In the genomic region with DNA sequence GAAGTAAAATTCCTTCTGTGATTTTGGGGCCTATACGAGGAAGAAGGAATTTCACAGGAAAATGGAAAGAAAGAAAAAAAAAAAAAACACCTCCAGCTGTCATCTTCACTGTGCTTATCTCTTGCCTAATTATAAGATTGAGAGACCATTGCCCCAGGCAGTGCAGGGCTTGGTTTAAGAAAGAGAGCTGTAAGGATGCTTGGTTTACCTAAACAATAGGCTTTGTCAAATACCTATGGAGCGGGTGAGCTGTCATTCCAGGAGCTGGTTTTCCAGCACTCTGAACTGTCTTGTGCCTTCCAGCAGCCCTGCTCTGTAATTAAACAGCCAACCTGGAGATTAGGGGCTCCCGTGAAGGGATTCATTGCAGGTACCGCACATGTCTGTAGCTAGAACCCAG, we compare ENCODE assay signal across 24 cellular contexts.
DNase-seq lines count a peak whose midpoint lies in the region; ATAC-seq and TF ChIP-seq lines count a peak whose summit lies in the region.
"Had no signal": no experiment of that assay in that cellular context is flagged by ENCODE, and none has a peak within 500 bp of the region (broad histone marks: within the 10 kb centered on the region; RNA-seq: fewer than 3 reads in every experiment).

No MANE protein-coding gene starts in this region.

- H3K9me3 Mint-ChIP-seq in neural progenitor cell = no peaks in the 10 kb centered on the region
- H3K9me3 Mint-ChIP-seq in naive thymus-derived CD8-positive, alpha-beta T cell = no peaks in the 10 kb centered on the region
- H3K9me3 Mint-ChIP-seq: CD8-positive, alpha-beta T cell had no signal

- H3K4me2 ChIP-seq in neural progenitor cell = peak overlapping the region; percentile 28
- H3K4me2 ChIP-seq: A549, PC-9 had no signal

- H3K36me3 ChIP-seq in BE2C (no peaks in the 10 kb centered on the region), WERI-Rb-1 (no peaks in the 10 kb centered on the region), neural progenitor cell (no peaks in the 10 kb centered on the region)

- H3K79me2 ChIP-seq in neural progenitor cell (ENCODE audit: low read depth) = no peaks in the 10 kb centered on the region

- H3K27ac Mint-ChIP-seq in neural progenitor cell = no peak overlapping the region
- no peak overlapping the region for H3K27ac Mint-ChIP-seq in naive thymus-derived CD8-positive, alpha-beta T cell
- H3K27ac Mint-ChIP-seq: CD8-positive, alpha-beta T cell had no signal

- H2AFZ ChIP-seq in neural progenitor cell (replicated peaks) = no peak overlapping the region
- H2AFZ ChIP-seq: PC-9 had no signal

- peaks cover 12% of the 10 kb centered on the region for H3F3A ChIP-seq in neural progenitor cell (ENCODE audit: low read depth)

- peak; percentile 43 for DNase-seq in BE2C
- peak; percentile 85 for DNase-seq in ELF-1 (ENCODE audit: low read depth, low spot score)
- no peak for DNase-seq in WERI-Rb-1
- peak; percentile 74 for DNase-seq in neural progenitor cell (ENCODE audit: low spot score)
- DNase-seq in Ammon's horn (ENCODE audit: low spot score) = no peak
- DNase-seq in naive thymus-derived CD8-positive, alpha-beta T cell = no peak
- no peak for DNase-seq in NCI-H774 (lab: John Stamatoyannopoulos, UW)
- DNase-seq: AML-193; CD8-positive, alpha-beta T cell; DMS153; DND-41; NCI-H1092; NCI-H1417 treated with DMSO at 0.1 percent for 48 hours; NCI-H1694 treated with DMSO at 0.1 percent for 48 hours; NCI-H226; NCI-H510A; NCI-H82; NK-92 treated with Interleukin-12 subunit alpha and Interleukin-12 subunit beta, amount 100 ng/mL, for 24 hours; Right ventricle myocardium superior had no signal

- peaks cover 46% of the 10 kb centered on the region for H3K4me1 ChIP-seq in BE2C
- H3K4me1 ChIP-seq in neural progenitor cell = peaks cover 22% of the 10 kb centered on the region
- H3K4me1 ChIP-seq: A549 had no signal

- H3K4me3 Mint-ChIP-seq in neural progenitor cell = no peak overlapping the region
- no peak overlapping the region for H3K4me3 Mint-ChIP-seq in naive thymus-derived CD8-positive, alpha-beta T cell
- H3K4me3 Mint-ChIP-seq: CD8-positive, alpha-beta T cell had no signal

- H3K27me3 ChIP-seq in BE2C = no peaks in the 10 kb centered on the region
- H3K27me3 ChIP-seq in WERI-Rb-1 (ENCODE audit: insufficient read depth, low read depth, severe bottlenecking) = no peaks in the 10 kb centered on the region
- H3K27me3 ChIP-seq in neural progenitor cell = no peaks in the 10 kb centered on the region

- TF ChIP-seq CTCF in BE2C (IDR thresholded peaks at IDR 0.05; ENCODE audit: low read depth, low read length) = no peak
- no peak for TF ChIP-seq CTCF in WERI-Rb-1 (IDR thresholded peaks at IDR 0.05; ENCODE audit: low read depth, low read length)
- no peak for TF ChIP-seq CTCF in neural progenitor cell (IDR thresholded peaks at IDR 0.05)

- H3K27ac ChIP-seq in WERI-Rb-1 (peak overlapping the region; percentile 83), neural progenitor cell (no peak overlapping the region)
- H3K27ac ChIP-seq: A549, C4-2B, HL-60, PC-9 had no signal

- H3K9ac ChIP-seq in neural progenitor cell = no peak overlapping the region

- POLR2A ChIA-PET in naive thymus-derived CD8-positive, alpha-beta T cell (lab: Charles Lee) = no interaction called here

- H4K20me1 ChIP-seq in neural progenitor cell (ENCODE audit: low read depth) = no peaks in the 10 kb centered on the region

- H3K4me3 ChIP-seq in BE2C (ENCODE audit: low read depth, low read length) (no peak overlapping the region), WERI-Rb-1 (ENCODE audit: low read depth, low read length) (no peak overlapping the region), neural progenitor cell (no peak overlapping the region)
- H3K4me3 ChIP-seq: A549, PC-9 had no signal

- no peaks in the 10 kb centered on the region for H3K9me3 ChIP-seq in BE2C
- H3K9me3 ChIP-seq in WERI-Rb-1 (ENCODE audit: severe bottlenecking) = peaks cover 5% of the 10 kb centered on the region
- no peaks in the 10 kb centered on the region for H3K9me3 ChIP-seq in neural progenitor cell (ENCODE audit: low read depth)
- H3K9me3 ChIP-seq: A549, Caco-2 had no signal

- H3K27me3 Mint-ChIP-seq in neural progenitor cell (ENCODE audit: insufficient read depth, low read depth) = peaks cover 11% of the 10 kb centered on the region
- H3K27me3 Mint-ChIP-seq in naive thymus-derived CD8-positive, alpha-beta T cell = peaks cover 4 to 20% (median 13%) of the 10 kb centered on the region in 5 donors

- H3K4me1 Mint-ChIP-seq in neural progenitor cell = peaks cover 2% of the 10 kb centered on the region
- peaks cover 2 to 12% (median 8%) of the 10 kb centered on the region in 4 donors for H3K4me1 Mint-ChIP-seq in naive thymus-derived CD8-positive, alpha-beta T cell

- H3K36me3 Mint-ChIP-seq in neural progenitor cell = no peaks in the 10 kb centered on the region
- H3K36me3 Mint-ChIP-seq in naive thymus-derived CD8-positive, alpha-beta T cell = peaks cover 0 to 4% (median 0%) of the 10 kb centered on the region in 3 donors
- H3K36me3 Mint-ChIP-seq: CD8-positive, alpha-beta T cell had no signal

- ATAC-seq in naive thymus-derived CD8-positive, alpha-beta T cell = no peak
- ATAC-seq: A549; CD8-positive, alpha-beta T cell had no signal

Comparison
In these comparisons a context has a peak if more than half of its experiments do, and no peak if none do; other contexts are left out.
1. DNase-seq: peak in BE2C (single experiment), ELF-1 (single experiment) and neural progenitor cell (single experiment); none in WERI-Rb-1 (single experiment), Ammon's horn (single experiment), naive thymus-derived CD8-positive, alpha-beta T cell (0 of 10) and NCI-H774 (single experiment).